Comparison of ENCODE assay signal across 25 cellular contexts in genomic region chr7:154202002-154202401, GRCh38.
"Had no signal": no experiment of that assay in that cellular context is flagged by ENCODE, and none has a peak within 500 bp of the region (broad histone marks: within the 10 kb centered on the region; RNA-seq: fewer than 3 reads in every experiment).

No MANE protein-coding gene starts in this region.

- H3K4me1 ChIP-seq: SJSA1 had no signal

- H3K9me3 ChIP-seq: MG63 had no signal

- H3K27me3 ChIP-seq: MG63, SJSA1 had no signal

- H3K36me3 ChIP-seq: MG63, SJSA1 had no signal

- DNase-seq: IMR-90, Karpas-422, KG1, MG63, NCI-H1092, NCI-H1105 treated with DMSO at 0.1 percent for 48 hours, NCI-H1417 treated with DMSO at 0.1 percent for 48 hours, NCI-H146, NCI-H187, NCI-H2029, NCI-H2081 treated with DMSO at 0.1 percent for 48 hours, NCI-H2171, NCI-H226, NCI-H446, NCI-H510A, NCI-H524 treated with DMSO at 0.1 percent for 48 hours, NCI-H69, NCI-H774, SHP77, T-cell had no signal

- ATAC-seq: HepG2, Panc1, T-cell had no signal

- H3K4me3 ChIP-seq: MG63, SJSA1, SK-N-MC had no signal

- FAIRE-seq: HepG2 had no signal

- H3K27ac ChIP-seq: RWPE1, SJSA1, SK-N-MC had no signal
